ENCODE assay signal across 1 cellular context in genomic region chr6:139605350-139605749, GRCh38.
TF ChIP-seq lines count a peak whose summit lies in the region.

No MANE protein-coding gene starts in this region.

TF ChIP-seq in K562, 482 proteins besides CTCF, POLR2A, EP300 and RAD21 (continued from another document):
- TF ChIP-seq ZBTB43 (CRISPR knock-in tag; IDR thresholded peaks at IDR 0.05) (no peak), ZNF586 (CRISPR knock-in tag; conservative IDR thresholded peaks at IDR 0.05) (no peak)
